ENCODE assay signal across 20 cellular contexts in genomic region chrX:13755254-13755653, GRCh38. TPM values are rescaled to one million over a fixed set of nuclear protein-coding genes. Genes with fewer than 3 reads are reported as not detected.
A peak's percentile ranks its signal among the peaks of the same experiment; 100 is the strongest.
DNase-seq lines count a peak whose midpoint lies in the region; ATAC-seq and TF ChIP-seq lines count a peak whose summit lies in the region.
"Had no signal": no experiment of that assay in that cellular context is flagged by ENCODE, and none has a peak within 500 bp of the region (broad histone marks: within the 10 kb centered on the region; RNA-seq: fewer than 3 reads in every experiment).

No MANE protein-coding gene starts in this region.

- H3K4me3 ChIP-seq in HL-60 (replicated peaks; ENCODE audit: insufficient read depth, low read length): no peak overlapping the region
- H3K4me3 ChIP-seq: MG63, SJSA1 had no signal

- intact Hi-C loops in activated B cell treated with CpG ODN at 0.5 μM for 24 hours (cut with micrococcal nuclease): no loop called here

- no peak overlapping the region for H3K4me3 Mint-ChIP-seq in activated naive CD8-positive, alpha-beta T cell treated with anti-CD3 and anti-CD28 coated beads, Interleukin-2, amount 10 ng/mL, durations not matched to agents 7 days and 5 days
- H3K4me3 Mint-ChIP-seq in activated naive CD8-positive, alpha-beta T cell treated with anti-CD3 and anti-CD28 coated beads for 36 hours: no peak overlapping the region
- H3K4me3 Mint-ChIP-seq in activated B cell treated with CpG ODN at 0.5 μM for 24 hours (peak overlapping the region; percentile 32), endothelial cell (ENCODE audit: unreplicated experiment) (no peak overlapping the region)
- H3K4me3 Mint-ChIP-seq: activated T-helper 1 cell treated with anti-CD3 and anti-CD28 coated beads, Interleukin-12 subunit alpha, Interleukin-12 subunit beta, Interleukin-2, Interleukin-4 antibody, amounts not matched to agents 30 ng/mL and 10 ng/mL and 1 ng/mL, durations not matched to agents 14 hours and 24 hours and 36 hours; nephron progenitor cell; stimulated activated naive B cell treated with anti-CD40 and anti-IgM and Interleukin-4, amounts not matched to agents 10 μg/mL and 1 μg/mL and 100 μg/mL, for 72 hours; WTC11 had no signal

- peak; percentile 86 for ATAC-seq in activated naive CD8-positive, alpha-beta T cell treated with anti-CD3 and anti-CD28 coated beads, Interleukin-2, amount 10 ng/mL, durations not matched to agents 7 days and 5 days (ENCODE audit: low read depth)
- no peak for ATAC-seq in activated B cell treated with CpG ODN at 0.5 μM for 24 hours (ENCODE audit: low read depth)
- ATAC-seq: left colon; stimulated activated naive B cell treated with anti-CD40 and anti-IgM and Interleukin-4, amounts not matched to agents 10 μg/mL and 1 μg/mL and 100 μg/mL, for 72 hours; WTC11 had no signal

- H3K27ac Mint-ChIP-seq in activated naive CD8-positive, alpha-beta T cell treated with anti-CD3 and anti-CD28 coated beads, Interleukin-2, amount 10 ng/mL, durations not matched to agents 7 days and 5 days: no peak overlapping the region
- no peak overlapping the region for H3K27ac Mint-ChIP-seq in activated naive CD8-positive, alpha-beta T cell treated with anti-CD3 and anti-CD28 coated beads for 36 hours
- H3K27ac Mint-ChIP-seq in activated B cell treated with CpG ODN at 0.5 μM for 24 hours (peak overlapping the region; percentile 59), endothelial cell (ENCODE audit: unreplicated experiment) (no peak overlapping the region)
- H3K27ac Mint-ChIP-seq: activated T-helper 1 cell treated with anti-CD3 and anti-CD28 coated beads, Interleukin-12 subunit alpha, Interleukin-12 subunit beta, Interleukin-2, Interleukin-4 antibody, amounts not matched to agents 30 ng/mL and 10 ng/mL and 1 ng/mL, durations not matched to agents 14 hours and 24 hours and 36 hours; nephron progenitor cell; progenitor cell of endocrine pancreas; stimulated activated naive B cell treated with anti-CD40 and anti-IgM and Interleukin-4, amounts not matched to agents 10 μg/mL and 1 μg/mL and 100 μg/mL, for 72 hours; WTC11 had no signal

- no peaks in the 10 kb centered on the region for H3K27me3 Mint-ChIP-seq in activated naive CD8-positive, alpha-beta T cell treated with anti-CD3 and anti-CD28 coated beads, Interleukin-2, amount 10 ng/mL, durations not matched to agents 7 days and 5 days
- H3K27me3 Mint-ChIP-seq in activated naive CD8-positive, alpha-beta T cell treated with anti-CD3 and anti-CD28 coated beads for 36 hours: no peaks in the 10 kb centered on the region
- H3K27me3 Mint-ChIP-seq in activated B cell treated with CpG ODN at 0.5 μM for 24 hours: no peaks in the 10 kb centered on the region
- no peaks in the 10 kb centered on the region for H3K27me3 Mint-ChIP-seq in endothelial cell (ENCODE audit: unreplicated experiment)
- H3K27me3 Mint-ChIP-seq: progenitor cell of endocrine pancreas; stimulated activated naive B cell treated with anti-CD40 and anti-IgM and Interleukin-4, amounts not matched to agents 10 μg/mL and 1 μg/mL and 100 μg/mL, for 72 hours had no signal

- TF ChIP-seq CTCF in HL-60 (IDR thresholded peaks at IDR 0.05; ENCODE audit: insufficient read depth, low read length) (no peak), activated B cell treated with CpG ODN at 0.5 μM for 24 hours (IDR thresholded peaks at IDR 0.05) (no peak), endothelial cell (IDR thresholded peaks at IDR 0.05; ENCODE audit: unreplicated experiment) (no peak)

- H3K36me3 Mint-ChIP-seq in activated naive CD8-positive, alpha-beta T cell treated with anti-CD3 and anti-CD28 coated beads, Interleukin-2, amount 10 ng/mL, durations not matched to agents 7 days and 5 days: peaks cover 10% of the 10 kb centered on the region
- peaks cover 23% of the 10 kb centered on the region for H3K36me3 Mint-ChIP-seq in activated naive CD8-positive, alpha-beta T cell treated with anti-CD3 and anti-CD28 coated beads for 36 hours
- H3K36me3 Mint-ChIP-seq in activated B cell treated with CpG ODN at 0.5 μM for 24 hours (ENCODE audit: low read depth): peaks cover 56% of the 10 kb centered on the region
- peaks cover 4% of the 10 kb centered on the region for H3K36me3 Mint-ChIP-seq in endothelial cell (ENCODE audit: low read depth, unreplicated experiment)

- CTCF ChIA-PET in activated B cell treated with CpG ODN at 0.5 μM for 24 hours (lab: Charles Lee): interaction anchor here (0.8 kb wide), 2 partner anchors 273 to 1395 kb away, joined by 3 read pairs; no protein-coding TSS in a partner anchor

- no peaks in the 10 kb centered on the region for H3K27me3 ChIP-seq in HL-60 (ENCODE audit: insufficient read depth, poor library complexity, severe bottlenecking)
- H3K27me3 ChIP-seq: MG63, SJSA1 had no signal

- no peak for DNase-seq in activated naive CD8-positive, alpha-beta T cell treated with anti-CD3 and anti-CD28 coated beads, Interleukin-2, amount 10 ng/mL, durations not matched to agents 7 days and 5 days
- no peak for DNase-seq in activated naive CD8-positive, alpha-beta T cell treated with anti-CD3 and anti-CD28 coated beads for 36 hours
- DNase-seq in HL-60 (ENCODE audit: low read depth in 1 of 2, low spot score in 1 of 2) (peak in 1 of 2 experiments; percentile 42), activated B cell treated with CpG ODN at 0.5 μM for 24 hours (no peak), NCI-H2107 (lab: John Stamatoyannopoulos, UW) (no peak), endothelial cell (ENCODE audit: low spot score) (no peak), NCI-H2196 treated with DMSO at 0.1 percent for 48 hours (lab: John Stamatoyannopoulos, UW; ENCODE audit: unreplicated experiment) (no peak), T1000 (lab: John Stamatoyannopoulos, UW) (no peak)
- DNase-seq: Calu3; IMR-90; left colon; MG63; NCI-H187 treated with DMSO at 0.1 percent for 48 hours; NCI-H345; nephron progenitor cell; stimulated activated naive B cell treated with anti-CD40 and anti-IgM and Interleukin-4, amounts not matched to agents 10 μg/mL and 1 μg/mL and 100 μg/mL, for 72 hours had no signal

- H3K4me1 Mint-ChIP-seq in activated naive CD8-positive, alpha-beta T cell treated with anti-CD3 and anti-CD28 coated beads, Interleukin-2, amount 10 ng/mL, durations not matched to agents 7 days and 5 days: peaks cover 13% of the 10 kb centered on the region
- H3K4me1 Mint-ChIP-seq in activated naive CD8-positive, alpha-beta T cell treated with anti-CD3 and anti-CD28 coated beads for 36 hours: peaks cover 23% of the 10 kb centered on the region
- H3K4me1 Mint-ChIP-seq in activated B cell treated with CpG ODN at 0.5 μM for 24 hours (peaks cover 64% of the 10 kb centered on the region), endothelial cell (ENCODE audit: unreplicated experiment) (no peaks in the 10 kb centered on the region)
- H3K4me1 Mint-ChIP-seq: nephron progenitor cell had no signal

- H3K27ac ChIP-seq in HL-60 (replicated peaks): peak overlapping the region; percentile 76
- H3K27ac ChIP-seq: SJSA1 had no signal

- H3K9me3 Mint-ChIP-seq in activated naive CD8-positive, alpha-beta T cell treated with anti-CD3 and anti-CD28 coated beads, Interleukin-2, amount 10 ng/mL, durations not matched to agents 7 days and 5 days: no peaks in the 10 kb centered on the region
- no peaks in the 10 kb centered on the region for H3K9me3 Mint-ChIP-seq in activated naive CD8-positive, alpha-beta T cell treated with anti-CD3 and anti-CD28 coated beads for 36 hours
- H3K9me3 Mint-ChIP-seq in activated B cell treated with CpG ODN at 0.5 μM for 24 hours (no peaks in the 10 kb centered on the region), endothelial cell (ENCODE audit: unreplicated experiment) (no peaks in the 10 kb centered on the region)
- H3K9me3 Mint-ChIP-seq: activated T-helper 1 cell treated with anti-CD3 and anti-CD28 coated beads, Interleukin-12 subunit alpha, Interleukin-12 subunit beta, Interleukin-2, Interleukin-4 antibody, amounts not matched to agents 30 ng/mL and 10 ng/mL and 1 ng/mL, durations not matched to agents 14 hours and 24 hours and 36 hours; stimulated activated naive B cell treated with anti-CD40 and anti-IgM and Interleukin-4, amounts not matched to agents 10 μg/mL and 1 μg/mL and 100 μg/mL, for 72 hours; WTC11 had no signal

- POLR2A ChIA-PET in activated naive CD8-positive, alpha-beta T cell treated with anti-CD3 and anti-CD28 coated beads, Interleukin-2, amount 10 ng/mL, durations not matched to agents 7 days and 5 days (lab: Charles Lee): interaction anchor here (0.7 to 1.5 kb wide), 3 partner anchors 21 to 275 kb away, joined by 4 to 8 read pairs (median 4); partner anchors contain the start of genes GEMIN8, OFD1 and TRAPPC2
- POLR2A ChIA-PET in activated B cell treated with CpG ODN at 0.5 μM for 24 hours (lab: Charles Lee): interaction anchor here (1.0 kb wide), 1 partner anchor 21 kb away, joined by 8 read pairs; the partner anchor contains the start of genes OFD1 and TRAPPC2

RNA-seq across cellular contexts. Expression of gene OFD1, which starts 20.7 kb away (rescaled TPM):
- 10 to 100 TPM; 84.9 to 86.1 TPM for total RNA-seq in activated naive CD8-positive, alpha-beta T cell treated with anti-CD3 and anti-CD28 coated beads, Interleukin-2, amount 10 ng/mL, durations not matched to agents 7 days and 5 days
- 10 to 100 TPM; 27.4 to 29.0 TPM for total RNA-seq in activated naive CD8-positive, alpha-beta T cell treated with anti-CD3 and anti-CD28 coated beads for 36 hours
- total RNA-seq in activated B cell treated with CpG ODN at 0.5 μM for 24 hours (57.3 and 61.4 TPM in 2 replicates), endothelial cell (ENCODE audit: unreplicated experiment) (17.7 TPM)

RNA-seq across cellular contexts. Expression of gene TRAPPC2, which starts 20.8 kb away (rescaled TPM):
- total RNA-seq in activated naive CD8-positive, alpha-beta T cell treated with anti-CD3 and anti-CD28 coated beads, Interleukin-2, amount 10 ng/mL, durations not matched to agents 7 days and 5 days: 10 to 100 TPM; 29.9 to 33.0 TPM
- total RNA-seq in activated naive CD8-positive, alpha-beta T cell treated with anti-CD3 and anti-CD28 coated beads for 36 hours: 10 to 100 TPM; 15.8 to 16.6 TPM
- total RNA-seq in activated B cell treated with CpG ODN at 0.5 μM for 24 hours: 24.7 and 26.7 TPM in 2 replicates
- 12.4 TPM for total RNA-seq in endothelial cell (ENCODE audit: unreplicated experiment)
